In genomic region chr6:133326584-133326983, GRCh38 we compare ENCODE assay signal across 24 cellular contexts.
DNase-seq lines count a peak whose midpoint lies in the region; ATAC-seq and TF ChIP-seq lines count a peak whose summit lies in the region.
"Had no signal": no experiment of that assay in that cellular context is flagged by ENCODE, and none has a peak within 500 bp of the region (broad histone marks: within the 10 kb centered on the region; RNA-seq: fewer than 3 reads in every experiment).

No MANE protein-coding gene starts in this region.

- TF ChIP-seq CTCF in heart left ventricle (IDR thresholded peaks at IDR 0.05) (no peak), GM20000 (IDR thresholded peaks at IDR 0.05; ENCODE audit: extremely low read depth, missing control alignments) (no peak), endothelial cell (IDR thresholded peaks at IDR 0.05; ENCODE audit: unreplicated experiment) (no peak)

- H3K4me1 Mint-ChIP-seq in endothelial cell (ENCODE audit: unreplicated experiment): no peaks in the 10 kb centered on the region
- H3K4me1 Mint-ChIP-seq: activated B cell treated with CpG ODN at 0.5 μM for 24 hours; CD8-positive, alpha-beta memory T cell; stimulated activated effector memory CD8-positive, alpha-beta T cell treated with anti-CD3 and anti-CD28 coated beads, Interleukin-12 subunit alpha, Interleukin-12 subunit beta, amount 100 ng/mL, for 72 hours had no signal

- no peaks in the 10 kb centered on the region for H3K27me3 ChIP-seq in heart left ventricle
- no peaks in the 10 kb centered on the region for H3K27me3 ChIP-seq in SJCRH30
- H3K27me3 ChIP-seq: suprapubic skin had no signal

- ATAC-seq in heart left ventricle (peak; percentile 35 to 58 (median 43)), left cardiac atrium (no peak)

- no peak overlapping the region for H3K4me3 Mint-ChIP-seq in endothelial cell (ENCODE audit: unreplicated experiment)
- H3K4me3 Mint-ChIP-seq: activated B cell treated with CpG ODN at 0.5 μM for 24 hours; CD8-positive, alpha-beta memory T cell; stimulated activated effector memory CD8-positive, alpha-beta T cell treated with anti-CD3 and anti-CD28 coated beads, Interleukin-12 subunit alpha, Interleukin-12 subunit beta, amount 100 ng/mL, for 72 hours had no signal

- H3K4me1 ChIP-seq in heart left ventricle (peaks cover 0 to 5% (median 0%) of the 10 kb centered on the region in 12 donors), SJCRH30 (peaks cover 3% of the 10 kb centered on the region; the same call in 1 of the 2 replicates)
- H3K4me1 ChIP-seq: suprapubic skin had no signal

- H3K9me3 ChIP-seq in heart left ventricle (no peaks in the 10 kb centered on the region), SJCRH30 (replicated peaks) (no peaks in the 10 kb centered on the region)
- H3K9me3 ChIP-seq: suprapubic skin had no signal

- H3K27ac ChIP-seq in heart left ventricle: no peak overlapping the region
- H3K27ac ChIP-seq in SJCRH30: no peak overlapping the region
- H3K27ac ChIP-seq: 22Rv1, RWPE1, skin epidermis, suprapubic skin had no signal

- no peaks in the 10 kb centered on the region for H3K36me3 Mint-ChIP-seq in endothelial cell (ENCODE audit: low read depth, unreplicated experiment)
- H3K36me3 Mint-ChIP-seq: CD8-positive, alpha-beta memory T cell; stimulated activated effector memory CD8-positive, alpha-beta T cell treated with anti-CD3 and anti-CD28 coated beads, Interleukin-12 subunit alpha, Interleukin-12 subunit beta, amount 100 ng/mL, for 72 hours had no signal

- H3K36me3 ChIP-seq in heart left ventricle (no peaks in the 10 kb centered on the region), SJCRH30 (no peaks in the 10 kb centered on the region)
- H3K36me3 ChIP-seq: suprapubic skin had no signal

- no peaks in the 10 kb centered on the region for H3K27me3 Mint-ChIP-seq in endothelial cell (ENCODE audit: unreplicated experiment)
- H3K27me3 Mint-ChIP-seq: activated B cell treated with CpG ODN at 0.5 μM for 24 hours had no signal

- intact Hi-C loops in heart left ventricle (cut with DNase I) (no loop called here), left cardiac atrium (cut with DNase I) (no loop called here)

- TF ChIP-seq POLR2A in heart left ventricle (IDR thresholded peaks at IDR 0.05): no peak

- H3K4me3 ChIP-seq in heart left ventricle (no peak overlapping the region), SJCRH30 (no peak overlapping the region)
- H3K4me3 ChIP-seq: lung, skin epidermis, suprapubic skin had no signal

- no peak overlapping the region for H3K27ac Mint-ChIP-seq in endothelial cell (ENCODE audit: unreplicated experiment)
- H3K27ac Mint-ChIP-seq: activated B cell treated with CpG ODN at 0.5 μM for 24 hours; CD8-positive, alpha-beta memory T cell; stimulated activated effector memory CD8-positive, alpha-beta T cell treated with anti-CD3 and anti-CD28 coated beads, Interleukin-12 subunit alpha, Interleukin-12 subunit beta, amount 100 ng/mL, for 72 hours had no signal

- H3K9me3 Mint-ChIP-seq in endothelial cell (ENCODE audit: unreplicated experiment): no peaks in the 10 kb centered on the region
- H3K9me3 Mint-ChIP-seq: activated B cell treated with CpG ODN at 0.5 μM for 24 hours; CD8-positive, alpha-beta memory T cell had no signal

- DNase-seq in DMS 273 (lab: John Stamatoyannopoulos, UW; ENCODE audit: unreplicated experiment) (peak; percentile 58), DMS 273 treated with DMSO at 0.1 percent for 48 hours (lab: John Stamatoyannopoulos, UW) (no peak), heart left ventricle (no peak), left cardiac atrium (no peak), SJCRH30 (peak; percentile 22 to 64), GM20000 (ENCODE audit: low spot score) (no peak), endothelial cell (ENCODE audit: low spot score) (no peak)
- no peak for DNase-seq in activated CD8-positive, alpha-beta memory T cell treated with anti-CD3 and anti-CD28 coated beads for 24 hours
- DNase-seq: activated B cell treated with CpG ODN at 0.5 μM for 24 hours; activated CD4-positive, alpha-beta T cell treated with anti-CD3 and anti-CD28 coated beads, Interleukin-2, amount 50 U/mL, for 4 hours; activated effector memory CD4-positive, alpha-beta T cell treated with Interleukin-2 at 50 U/mL for 16 hours; CD8-positive, alpha-beta memory T cell; effector CD4-positive, alpha-beta T cell; Kasumi-1; NCI-H1105; NCI-H510A; stimulated activated CD4-positive, alpha-beta T cell treated with anti-CD3 and anti-CD28 coated beads, Interleukin-2, amount 100 ng/mL, for 24 hours; SW 1271 had no signal

- 54 to 60% (median 58%) methylated on average over 9 of the region's 9 CpGs for WGBS in heart left ventricle, 4 donors

Comparison
In these comparisons a context has a peak if more than half of its experiments do, and no peak if none do; other contexts are left out.
1. DNase-seq: peak in DMS 273 (single experiment) and SJCRH30 (2 of 2); none in DMS 273 treated with DMSO at 0.1 percent for 48 hours (single experiment), heart left ventricle (0 of 5), left cardiac atrium (single experiment), GM20000 (single experiment), endothelial cell (single experiment) and activated CD8-positive, alpha-beta memory T cell treated with anti-CD3 and anti-CD28 coated beads for 24 hours (single experiment).
2. ATAC-seq: peak in heart left ventricle (4 of 4); none in left cardiac atrium (0 of 2).